20 cellular contexts compared by ENCODE assay signal in the genomic region with DNA sequence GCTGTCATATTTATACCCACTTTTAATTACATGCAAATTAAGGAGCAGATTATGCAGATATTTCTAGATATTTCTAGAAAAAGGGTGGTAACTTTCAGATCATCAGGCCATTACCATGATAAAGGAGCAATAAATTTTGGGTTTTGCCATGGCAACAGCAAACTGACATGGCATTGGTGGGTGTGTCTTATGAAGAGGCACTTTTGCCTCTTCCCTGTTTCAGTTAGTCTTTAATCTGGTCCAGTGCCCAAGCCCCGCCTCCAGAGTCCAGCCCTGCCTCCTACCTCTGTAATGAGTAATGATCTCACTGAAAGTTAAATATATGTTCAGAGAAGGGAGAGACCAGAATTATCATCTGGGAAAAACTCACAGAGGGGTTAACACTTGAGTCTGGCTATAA.
DNase-seq lines count a peak whose midpoint lies in the region; ATAC-seq, FAIRE-seq and TF ChIP-seq lines count a peak whose summit lies in the region.
"Had no signal": no experiment of that assay in that cellular context is flagged by ENCODE, and none has a peak within 500 bp of the region (broad histone marks: within the 10 kb centered on the region; RNA-seq: fewer than 3 reads in every experiment).

No MANE protein-coding gene starts in this region.

- ATAC-seq in GM12878 (no peak), GM18870 (IDR thresholded peaks at IDR 0.05; ENCODE audit: unreplicated experiment) (no peak)
- ATAC-seq: Right ventricle myocardium inferior, T-cell had no signal

- H3K79me2 ChIP-seq in GM12878 (ENCODE audit: control insufficient read depth, insufficient read depth, low read length) = no peaks in the 10 kb centered on the region

- CTCF ChIA-PET in GM12878 (lab: Yijun Ruan, JAX) = no interaction called here

- H3K4me3 Mint-ChIP-seq in nephron progenitor cell = no peak overlapping the region
- H3K4me3 Mint-ChIP-seq: IgD-negative memory B cell, T-cell had no signal

- intact Hi-C loops in GM12878 (cut with micrococcal nuclease; ENCODE audit: unreplicated experiment) = no loop called here

- TF ChIP-seq POLR2A in GM12878 (IDR thresholded peaks at IDR 0.05; ENCODE audit: low read depth, low read length) = no peak

- in situ Hi-C loops in GM12878 (cut with MboI) = no loop called here

- TF ChIP-seq CTCF in GM12878 (IDR thresholded peaks at IDR 0.05 in 2 of 3, conservative IDR thresholded peaks at IDR 0.05 in 1 of 3; ENCODE audit: control insufficient read depth in 2 of 3, extremely low read depth in 1 of 3, insufficient read depth in 1 of 3, low read depth in 3 of 3, low read length in 3 of 3) (no peak), nephron progenitor cell (IDR thresholded peaks at IDR 0.05) (no peak)

- H3K4me1 ChIP-seq in GM12878 (ENCODE audit: control insufficient read depth, insufficient read depth, low read length) = no peaks in the 10 kb centered on the region

- no peaks in the 10 kb centered on the region for H3K36me3 Mint-ChIP-seq in nephron progenitor cell (ENCODE audit: low read depth)
- H3K36me3 Mint-ChIP-seq: IgD-negative memory B cell, T-cell had no signal

- H2AFZ ChIP-seq in GM12878 (ENCODE audit: control insufficient read depth, low read depth, low read length) = no peak overlapping the region
- H2AFZ ChIP-seq: PC-9 had no signal

- RAD21 ChIA-PET in GM12878 (lab: Charles Lee; ENCODE audit: unreplicated experiment) = no interaction called here

- H3K9me3 ChIP-seq in GM12878 (replicated peaks; ENCODE audit: control insufficient read depth, insufficient read depth, low read length) = no peaks in the 10 kb centered on the region

- H3K4me1 Mint-ChIP-seq in nephron progenitor cell = peaks cover 6% of the 10 kb centered on the region
- H3K4me1 Mint-ChIP-seq: IgD-negative memory B cell, T-cell had no signal

- BruUV-seq in GM12878 (replicated peaks; lab: Mats Ljungman, UMichigan) = no TSS peak

- DNase-seq in NCI-H2029 treated with DMSO at 0.1 percent for 48 hours (lab: John Stamatoyannopoulos, UW) = peak; percentile 28
- DNase-seq in NCI-H2029 (lab: John Stamatoyannopoulos, UW) = no peak
- DNase-seq in MV-4-11 (lab: John Stamatoyannopoulos, UW) = peak; percentile 11
- no peak for DNase-seq in GM12878 (ENCODE audit: low read depth, low spot score)
- DNase-seq in nephron progenitor cell = peak; percentile 9
- DNase-seq in AG20443 (ENCODE audit: low spot score) = no peak
- DNase-seq in NCI-H2171 treated with DMSO at 0.1 percent for 48 hours (lab: John Stamatoyannopoulos, UW) = no peak
- DNase-seq: DMS79, GF-D8, H7, NCI-H1092 treated with DMSO at 0.1 percent for 48 hours, NCI-H1694, NCI-H524 treated with DMSO at 0.1 percent for 48 hours, PC-9, T-cell had no signal

- H3K27ac ChIP-seq in GM12878 (ENCODE audit: control insufficient read depth, insufficient read depth) = no peak overlapping the region
- H3K27ac ChIP-seq: C4-2B, PC-9, SK-N-MC had no signal

- H3K36me3 ChIP-seq in GM12878 (ENCODE audit: control insufficient read depth in 2 of 2, insufficient read depth in 2 of 2, low read length in 1 of 2) = no peaks in the 10 kb centered on the region

- H4K20me1 ChIP-seq in GM12878 (ENCODE audit: control insufficient read depth, insufficient read depth) = no peaks in the 10 kb centered on the region

- TF ChIP-seq RAD21 in GM12878 (IDR thresholded peaks at IDR 0.05; ENCODE audit: insufficient read depth, low read depth, low read length) = no peak

- no peak for TF ChIP-seq EP300 in GM12878 (IDR thresholded peaks at IDR 0.05; ENCODE audit: borderline replicate concordance in 1 of 2, control insufficient read depth in 1 of 2, low read depth in 2 of 2, low read length in 2 of 2)

- WGBS in GM12878 (ENCODE audit: insufficient coverage, insufficient replicate concordance, low lambda C conversion rate, missing lambda C conversion rate) = 0% methylated on average over 1 of the region's 1 CpG

- peaks cover 4% of the 10 kb centered on the region for H3K27me3 Mint-ChIP-seq in nephron progenitor cell (ENCODE audit: low read depth, poor library complexity)
- H3K27me3 Mint-ChIP-seq: T-cell had no signal

- no peak overlapping the region for H3K27ac Mint-ChIP-seq in nephron progenitor cell
- H3K27ac Mint-ChIP-seq: IgD-negative memory B cell, T-cell had no signal

- H3K27me3 ChIP-seq in GM12878 (replicated peaks in 1 of 2; ENCODE audit: control insufficient read depth in 2 of 2, insufficient read depth in 2 of 2, low read length in 1 of 2) = no peaks in the 10 kb centered on the region

- POLR2A ChIA-PET in GM12878 (lab: Charles Lee) = no interaction called here

- no peak for FAIRE-seq in GM12878 (lab: Jason Lieb, UNC)

- no peak overlapping the region for H3K9ac ChIP-seq in GM12878 (ENCODE audit: control insufficient read depth, insufficient read depth, low read length)

- H3K9me3 Mint-ChIP-seq in nephron progenitor cell = no peaks in the 10 kb centered on the region

- H3K4me3 ChIP-seq in GM12878 = no peak overlapping the region
- H3K4me3 ChIP-seq: PC-9, SK-N-MC had no signal

- H3K4me2 ChIP-seq in GM12878 (ENCODE audit: control insufficient read depth, insufficient read depth) = no peak overlapping the region
- H3K4me2 ChIP-seq: PC-9 had no signal

- SMC1A ChIA-PET in GM12878 (lab: Charles Lee; ENCODE audit: uncharacterized antibody, unreplicated experiment) = no interaction called here

TF ChIP-seq in GM12878, 131 proteins besides CTCF, POLR2A, EP300 and RAD21:
- TF ChIP-seq, protein P1, sequence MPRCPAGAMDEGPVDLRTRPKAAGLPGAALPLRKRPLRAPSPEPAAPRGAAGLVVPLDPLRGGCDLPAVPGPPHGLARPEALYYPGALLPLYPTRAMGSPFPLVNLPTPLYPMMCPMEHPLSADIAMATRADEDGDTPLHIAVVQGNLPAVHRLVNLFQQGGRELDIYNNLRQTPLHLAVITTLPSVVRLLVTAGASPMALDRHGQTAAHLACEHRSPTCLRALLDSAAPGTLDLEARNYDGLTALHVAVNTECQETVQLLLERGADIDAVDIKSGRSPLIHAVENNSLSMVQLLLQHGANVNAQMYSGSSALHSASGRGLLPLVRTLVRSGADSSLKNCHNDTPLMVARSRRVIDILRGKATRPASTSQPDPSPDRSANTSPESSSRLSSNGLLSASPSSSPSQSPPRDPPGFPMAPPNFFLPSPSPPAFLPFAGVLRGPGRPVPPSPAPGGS (IDR thresholded peaks at IDR 0.05; ENCODE audit: borderline replicate concordance, insufficient read depth, low read depth, low read length, poor library complexity, severe bottlenecking) = no peak
- TF ChIP-seq, protein P2, sequence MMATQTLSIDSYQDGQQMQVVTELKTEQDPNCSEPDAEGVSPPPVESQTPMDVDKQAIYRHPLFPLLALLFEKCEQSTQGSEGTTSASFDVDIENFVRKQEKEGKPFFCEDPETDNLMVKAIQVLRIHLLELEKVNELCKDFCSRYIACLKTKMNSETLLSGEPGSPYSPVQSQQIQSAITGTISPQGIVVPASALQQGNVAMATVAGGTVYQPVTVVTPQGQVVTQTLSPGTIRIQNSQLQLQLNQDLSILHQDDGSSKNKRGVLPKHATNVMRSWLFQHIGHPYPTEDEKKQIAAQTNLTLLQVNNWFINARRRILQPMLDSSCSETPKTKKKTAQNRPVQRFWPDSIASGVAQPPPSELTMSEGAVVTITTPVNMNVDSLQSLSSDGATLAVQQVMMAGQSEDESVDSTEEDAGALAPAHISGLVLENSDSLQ (IDR thresholded peaks at IDR 0.05) = peak; percentile 32; the same call in 1 of the 2 replicates
- TF ChIP-seq SIX5 (IDR thresholded peaks at IDR 0.05; ENCODE audit: low read depth, low read length, severe bottlenecking) (no peak), SREBF1 (IDR thresholded peaks at IDR 0.05; ENCODE audit: low read length) (no peak)

Comparison
In these comparisons a context has a peak if more than half of its experiments do, and no peak if none do; other contexts are left out.
1. DNase-seq: peak in NCI-H2029 treated with DMSO at 0.1 percent for 48 hours (single experiment), MV-4-11 (single experiment) and nephron progenitor cell (single experiment); none in NCI-H2029 (single experiment), GM12878 (single experiment), AG20443 (single experiment) and NCI-H2171 treated with DMSO at 0.1 percent for 48 hours (single experiment).